1 cellular context compared by ENCODE assay signal in the genomic region with DNA sequence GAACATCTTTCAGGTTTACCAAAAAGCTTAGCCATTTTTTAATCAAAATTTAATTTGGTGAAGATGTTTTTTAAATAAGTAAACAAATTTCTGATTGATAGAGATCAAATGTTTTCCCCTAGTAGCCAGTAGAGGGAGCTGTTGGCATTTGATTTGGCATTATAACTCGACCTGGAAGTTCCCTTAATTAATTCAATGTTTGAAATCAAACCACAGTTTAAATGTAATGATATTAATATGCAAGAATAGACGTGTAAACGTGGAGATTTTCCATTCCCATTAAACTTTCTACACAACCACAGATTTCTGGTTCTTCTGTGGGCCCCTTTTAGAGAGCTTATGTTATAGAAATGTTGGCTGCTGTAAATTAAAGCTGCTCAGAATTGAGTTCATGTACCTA.
A peak's percentile ranks its signal among the peaks of the same experiment; 100 is the strongest.
TF ChIP-seq lines count a peak whose summit lies in the region.

No MANE protein-coding gene starts in this region.

TF ChIP-seq in IMR-90, 13 proteins besides CTCF, POLR2A, EP300 and RAD21 (continued from another document):
- TF ChIP-seq USF2 (IDR thresholded peaks at IDR 0.05; ENCODE audit: low read depth, low read length), result no peak
- peak; percentile 64 for TF ChIP-seq SMC3 (IDR thresholded peaks at IDR 0.05; ENCODE audit: low read depth, low read length)
- TF ChIP-seq NFE2L2 (IDR thresholded peaks at IDR 0.05; ENCODE audit: low read depth, low read length), result no peak
- no peak for TF ChIP-seq RFX5 (IDR thresholded peaks at IDR 0.05; ENCODE audit: low read depth, low read length)
- TF ChIP-seq CEBPB (IDR thresholded peaks at IDR 0.05; ENCODE audit: low read depth, low read length), result no peak
- no peak for TF ChIP-seq MAFK (IDR thresholded peaks at IDR 0.05; ENCODE audit: low read depth, low read length)
- no peak for TF ChIP-seq RCOR1 (IDR thresholded peaks at IDR 0.05; ENCODE audit: insufficient replicate concordance, low read length)
